ENCODE assay signal across 11 cellular contexts in genomic region chr17:79033741-79034501, GRCh38. TPM values are rescaled to one million over a fixed set of nuclear protein-coding genes. Genes with fewer than 3 reads are reported as not detected.
DNase-seq lines count a peak whose midpoint lies in the region; ATAC-seq and TF ChIP-seq lines count a peak whose summit lies in the region.
"Had no signal": no experiment of that assay in that cellular context is flagged by ENCODE, and none has a peak within 500 bp of the region (broad histone marks: within the 10 kb centered on the region; RNA-seq: fewer than 3 reads in every experiment).

No MANE protein-coding gene starts in this region.

- H3K9me3 ChIP-seq in osteoblast (ENCODE audit: low read depth, low read length) = no peaks in the 10 kb centered on the region

- H3K79me2 ChIP-seq in osteoblast (ENCODE audit: insufficient read depth, low read length) = no peaks in the 10 kb centered on the region

- H3K4me3 ChIP-seq in fibroblast of villous mesenchyme (ENCODE audit: low read depth, low read length) (no peak overlapping the region), osteoblast (ENCODE audit: insufficient read depth, low read length) (no peak overlapping the region)

- H3K36me3 ChIP-seq in osteoblast (ENCODE audit: insufficient read depth, low read length) = no peaks in the 10 kb centered on the region

- H3K4me2 ChIP-seq in osteoblast (ENCODE audit: insufficient read depth, low read length) = no peak overlapping the region

- peak; percentile 30 for DNase-seq in COLO668 (lab: John Stamatoyannopoulos, UW; ENCODE audit: unreplicated experiment)
- peak; percentile 83 for DNase-seq in NCI-H345 treated with DMSO at 0.1 percent for 48 hours (lab: John Stamatoyannopoulos, UW; ENCODE audit: unreplicated experiment)
- DNase-seq in fibroblast of villous mesenchyme (ENCODE audit: low read depth) = peak; percentile 51
- DNase-seq in osteoblast (ENCODE audit: insufficient read length, low spot score, missing footprints) = peak; percentile 11
- DNase-seq in NOMO-1 (lab: John Stamatoyannopoulos, UW; ENCODE audit: unreplicated experiment in 2 of 2) = no peak
- DNase-seq: activated B cell treated with CpG ODN at 0.5 μM for 24 hours; CD4-positive, alpha-beta memory T cell had no signal

- peaks cover 17% of the 10 kb centered on the region for H3K4me1 ChIP-seq in osteoblast (ENCODE audit: insufficient read depth, low read length)

- H3K27me3 ChIP-seq in osteoblast (ENCODE audit: insufficient read depth, low read length) = peaks cover 20% of the 10 kb centered on the region

- no peak overlapping the region for H3K27ac ChIP-seq in osteoblast (ENCODE audit: low read depth, low read length)

- no peaks in the 10 kb centered on the region for H4K20me1 ChIP-seq in osteoblast (ENCODE audit: insufficient read depth, low read length)

- no peak for TF ChIP-seq CTCF in fibroblast of villous mesenchyme (IDR thresholded peaks at IDR 0.05; ENCODE audit: insufficient read depth, low read depth, low read length)
- no peak for TF ChIP-seq CTCF in osteoblast (IDR thresholded peaks at IDR 0.05; ENCODE audit: extremely low read depth, low read depth, low read length)

- ATAC-seq in HG03108 (IDR thresholded peaks at IDR 0.05; ENCODE audit: unreplicated experiment) (no peak), HG03196 (IDR thresholded peaks at IDR 0.05; ENCODE audit: unreplicated experiment) (no peak), HG02970 (IDR thresholded peaks at IDR 0.05; ENCODE audit: low FRiP score, unreplicated experiment) (no peak)
- ATAC-seq: activated naive CD4-positive, alpha-beta T cell treated with anti-CD3 and anti-CD28 coated beads, Interleukin-2, amount 50 U/mL, for 72 hours had no signal

- no peak overlapping the region for H2AFZ ChIP-seq in osteoblast (ENCODE audit: low read length)

RNA-seq across cellular contexts. Expression of gene C1QTNF1, which starts 10.0 kb away (rescaled TPM):
- total RNA-seq in fibroblast of villous mesenchyme (28.3 and 63.5 TPM in 2 replicates), osteoblast (13.8 and 14.4 TPM in 2 replicates)
- total RNA-seq: activated B cell treated with CpG ODN at 0.5 μM for 24 hours; activated naive CD4-positive, alpha-beta T cell treated with anti-CD3 and anti-CD28 coated beads, Interleukin-2, amount 50 U/mL, for 72 hours; CD4-positive, alpha-beta memory T cell had no signal

RNA-seq across cellular contexts. Expression of gene CANT1, which starts 24.4 kb away (rescaled TPM):
- total RNA-seq in fibroblast of villous mesenchyme (49.6 and 63.9 TPM in 2 replicates), osteoblast (49.2 and 51.3 TPM in 2 replicates)

RNA-seq across cellular contexts. Expression of gene ENGASE, which starts 40.7 kb away (rescaled TPM):
- 9.0 and 11.2 TPM in 2 replicates for total RNA-seq in fibroblast of villous mesenchyme
- 11.8 and 14.5 TPM in 2 replicates for total RNA-seq in osteoblast

RNA-seq across cellular contexts. Expression of gene LGALS3BP, which starts 54.2 kb away (rescaled TPM):
- total RNA-seq in fibroblast of villous mesenchyme = 297 and 325 TPM in 2 replicates
- total RNA-seq in osteoblast = 388 and 457 TPM in 2 replicates

Comparison
In these comparisons a context has a peak if more than half of its experiments do, and no peak if none do; other contexts are left out.
1. DNase-seq: peak in COLO668 (single experiment), NCI-H345 treated with DMSO at 0.1 percent for 48 hours (single experiment), fibroblast of villous mesenchyme (single experiment) and osteoblast (single experiment); none in NOMO-1 (0 of 2).